20 cellular contexts compared by ENCODE assay signal in the genomic region with DNA sequence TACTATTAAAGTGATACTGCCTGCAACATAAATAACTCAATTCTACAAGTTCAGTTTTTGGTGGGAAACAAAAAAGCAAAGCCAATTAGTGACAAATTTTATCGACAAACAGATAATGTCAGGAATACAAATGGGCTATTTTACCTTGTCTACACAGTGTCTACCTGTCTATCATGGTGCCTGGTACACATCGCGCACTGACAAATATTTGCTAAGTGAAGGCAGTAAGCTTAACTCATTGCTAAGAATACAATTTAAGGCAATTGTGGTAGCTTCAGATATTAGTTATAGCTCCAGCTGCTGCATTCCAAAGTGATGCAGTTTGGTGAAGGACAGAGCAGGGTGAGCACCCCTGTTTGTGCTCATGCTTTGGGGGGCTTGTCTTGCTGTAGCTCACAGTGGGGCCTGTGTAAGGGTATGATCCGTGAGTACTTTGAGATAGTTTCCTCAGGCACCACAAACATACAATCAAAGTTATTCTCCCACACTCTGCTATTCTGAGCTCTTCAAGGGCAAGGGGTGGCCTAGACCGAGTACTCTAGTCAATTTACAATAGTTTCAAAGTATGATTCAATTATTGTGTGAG. TPM values are rescaled to one million over a fixed set of nuclear protein-coding genes. Genes with fewer than 3 reads are reported as not detected.
DNase-seq lines count a peak whose midpoint lies in the region; ATAC-seq, FAIRE-seq and TF ChIP-seq lines count a peak whose summit lies in the region.
"Had no signal": no experiment of that assay in that cellular context is flagged by ENCODE, and none has a peak within 500 bp of the region (broad histone marks: within the 10 kb centered on the region; RNA-seq: fewer than 3 reads in every experiment).

No MANE protein-coding gene starts in this region.

- no peaks in the 10 kb centered on the region for H3K36me3 ChIP-seq in pancreas
- H3K36me3 ChIP-seq: HAP-1 had no signal

- peak in 3 of 4 donors; percentile 37 to 60 (median 46) for ATAC-seq in pancreas
- no peak for ATAC-seq in HG03045 (IDR thresholded peaks at IDR 0.05; ENCODE audit: unreplicated experiment)
- ATAC-seq: PC-3 had no signal

- intact Hi-C loops in pancreas (cut with DNase I): no loop called here
- intact Hi-C loops in MCF 10A (cut with micrococcal nuclease): no loop called here

- CTCF ChIA-PET in AG04450 (lab: Charles Lee): interaction anchor here (0.7 to 1.1 kb wide), 3 partner anchors 14 to 664 kb away, joined by 3 read pairs; no protein-coding TSS in a partner anchor
- CTCF ChIA-PET in MCF 10A (lab: Yijun Ruan, JAX): interaction anchor here (0.9 to 1.8 kb wide), 2 partner anchors 18 to 24 kb away, joined by 3 to 8 read pairs; a partner anchor contains a TSS

- peaks cover 23% of the 10 kb centered on the region for H3K4me1 Mint-ChIP-seq in MCF 10A (ENCODE audit: insufficient read depth, unreplicated experiment)

- H3K27ac ChIP-seq in AG04450 (ENCODE audit: low read depth, low read length) (peak overlapping the region; percentile 11), caudate nucleus (ENCODE audit: low read depth, low read length) (peak overlapping the region; percentile 46), pancreas (no peak overlapping the region), coronary artery (no peak overlapping the region)
- H3K27ac ChIP-seq: RWPE1, SJSA1 had no signal

- TF ChIP-seq POLR2A in GM12892 (IDR thresholded peaks at IDR 0.05; ENCODE audit: low read depth, low read length): no peak

- H3K36me3 Mint-ChIP-seq in MCF 10A (ENCODE audit: insufficient read depth, unreplicated experiment): peaks cover 48% of the 10 kb centered on the region
- H3K36me3 Mint-ChIP-seq: CD4-positive, CD25-positive, alpha-beta regulatory T cell had no signal

- peak; percentile 9 for FAIRE-seq in GM12892 (lab: Jason Lieb, UNC)
- no peak for FAIRE-seq in pancreas (lab: Jason Lieb, UNC)

- no peak overlapping the region for H3K4me3 Mint-ChIP-seq in MCF 10A (ENCODE audit: unreplicated experiment)
- H3K4me3 Mint-ChIP-seq: B cell; CD4-positive, CD25-positive, alpha-beta regulatory T cell had no signal

- H3K27me3 Mint-ChIP-seq in MCF 10A (ENCODE audit: insufficient read depth, unreplicated experiment): no peaks in the 10 kb centered on the region
- H3K27me3 Mint-ChIP-seq: B cell; CD4-positive, CD25-positive, alpha-beta regulatory T cell had no signal

- POLR2A ChIA-PET in AG04450 (lab: Yijun Ruan, JAX) (no interaction called here), MCF 10A (lab: Yijun Ruan, JAX) (interaction anchor here (0.5 to 1.0 kb wide), 3 partner anchors 10 to 22 kb away, joined by 3 to 4 read pairs (median 3); no protein-coding TSS in a partner anchor)

- no peak overlapping the region for H3K27ac Mint-ChIP-seq in MCF 10A (ENCODE audit: low read depth, unreplicated experiment)
- H3K27ac Mint-ChIP-seq: B cell had no signal

- H3K9me3 ChIP-seq in AG04450 (ENCODE audit: control insufficient read depth, insufficient read depth, low read length) (no peaks in the 10 kb centered on the region), pancreas (no peaks in the 10 kb centered on the region)
- H3K9me3 ChIP-seq: HAP-1, SJSA1 had no signal

- TF ChIP-seq CTCF in AG04450 (IDR thresholded peaks at IDR 0.05; ENCODE audit: low read depth, low read length) (no peak), pancreas (IDR thresholded peaks at IDR 0.05) (no peak), MCF 10A (IDR thresholded peaks at IDR 0.05; ENCODE audit: unreplicated experiment) (no peak), coronary artery (IDR thresholded peaks at IDR 0.05) (no peak)

- peaks cover 38 to 54% (median 53%) of the 10 kb centered on the region in 3 donors for H3K4me1 ChIP-seq in pancreas

- WGBS in pancreas, 2 donors: 19 to 26% methylated on average over 5 of the region's 5 CpGs

- H3K4me3 ChIP-seq in AG04450 (ENCODE audit: low read depth, low read length) (no peak overlapping the region), pancreas (no peak overlapping the region), coronary artery (no peak overlapping the region)
- H3K4me3 ChIP-seq: HAP-1, SJSA1 had no signal

- DNase-seq in AG04450 (ENCODE audit: low read depth, low spot score): no peak
- DNase-seq in GM12892 (ENCODE audit: insufficient read length): no peak
- no peak for DNase-seq in caudate nucleus (lab: John Stamatoyannopoulos, UW)
- DNase-seq in pancreas: no peak
- no peak for DNase-seq in MCF 10A (ENCODE audit: unreplicated experiment)
- no peak for DNase-seq in stimulated activated CD4-positive, alpha-beta T cell treated with anti-CD3 and anti-CD28 coated beads, Interleukin-12 subunit alpha, Interleukin-12 subunit beta, amount 100 ng/mL, for 4 hours
- no peak for DNase-seq in coronary artery (ENCODE audit: low spot score)
- DNase-seq: ACHN; Calu3; CD4-positive, CD25-positive, alpha-beta regulatory T cell; DMS53; NCI-H187 treated with DMSO at 0.1 percent for 48 hours; NCI-H446; NCI-H82; PC-3 had no signal

- H3K27me3 ChIP-seq in AG04450 (ENCODE audit: control insufficient read depth, insufficient read depth, low read length): no peaks in the 10 kb centered on the region
- H3K27me3 ChIP-seq in pancreas: no peaks in the 10 kb centered on the region
- H3K27me3 ChIP-seq: SJSA1 had no signal

- H3K9me3 Mint-ChIP-seq in MCF 10A (ENCODE audit: unreplicated experiment): no peaks in the 10 kb centered on the region
- H3K9me3 Mint-ChIP-seq: CD4-positive, CD25-positive, alpha-beta regulatory T cell had no signal

- BruUV-seq in MCF 10A (replicated peaks; lab: Mats Ljungman, UMichigan): no TSS peak

RNA-seq across cellular contexts. Expression of a gene that starts 24.7 kb away (rescaled TPM):
- 99.7 and 131 TPM in 2 replicates for polyA plus RNA-seq in AG04450 (2011; rRNA removed)
- polyA minus RNA-seq in AG04450 (2011; rRNA and poly(A)+ RNA removed): 129 and 188 TPM in 2 replicates
- 42.1 TPM for polyA plus RNA-seq in GM12892 (2012; ENCODE audit: missing spikeins)
- 10 to 100 TPM; 72.7 to 92.8 (median 82.4) TPM for total RNA-seq in pancreas
- polyA plus RNA-seq in pancreas: 10 to 100 TPM; 21.0 to 30.8 TPM
- 144 and 147 TPM in 2 replicates for total RNA-seq in MCF 10A (2022)

Comparison
In these comparisons a context has a peak if more than half of its experiments do, and no peak if none do; other contexts are left out.
1. H3K27ac ChIP-seq: peak in AG04450 (single experiment) and caudate nucleus (single experiment); none in pancreas (0 of 4) and coronary artery (0 of 2).